30 cellular contexts compared by ENCODE assay signal in the genomic region with DNA sequence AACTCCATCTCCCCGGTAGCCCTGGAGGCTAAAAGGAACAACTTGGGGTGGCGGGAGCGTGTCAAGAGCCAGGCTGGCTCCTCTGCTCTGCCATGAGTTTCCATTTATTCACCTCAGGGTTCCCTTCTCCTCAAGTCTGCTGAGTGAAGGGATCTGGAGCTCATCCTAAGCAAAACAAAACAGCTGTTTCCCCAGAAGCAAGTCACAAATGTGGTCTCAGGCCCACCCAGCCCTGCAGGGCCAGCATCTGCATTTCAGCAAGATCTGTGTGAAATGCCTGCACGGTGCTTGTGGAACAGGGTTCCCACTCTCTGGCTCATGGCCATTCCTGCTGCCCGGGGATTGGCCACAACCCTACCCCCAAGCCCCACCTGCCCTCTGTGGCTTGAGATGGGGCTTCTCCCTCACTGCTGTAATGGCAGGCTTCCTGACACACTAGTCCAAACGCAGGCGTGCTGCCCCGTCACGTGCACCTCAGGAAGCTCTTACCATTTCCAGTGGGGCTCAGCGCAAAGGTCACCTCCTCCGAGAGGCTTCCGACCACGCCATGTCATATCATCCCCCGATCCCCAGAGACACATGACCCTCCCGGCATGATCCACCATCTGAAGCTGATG. TPM values are rescaled to one million over a fixed set of nuclear protein-coding genes. Genes with fewer than 3 reads are reported as not detected.
"Had no signal": no experiment of that assay in that cellular context is flagged by ENCODE, and none has a peak within 500 bp of the region (broad histone marks: within the 10 kb centered on the region; RNA-seq: fewer than 3 reads in every experiment).

No MANE protein-coding gene starts in this region.

- DNase-seq: activated CD4-positive, alpha-beta T cell treated with anti-CD3 and anti-CD28 coated beads for 48 hours; activated CD4-positive, alpha-beta T cell treated with anti-CD3 and anti-CD28 coated beads, Interleukin-2, amount 50 U/mL, for 4 hours; activated CD4-positive, CD25-positive, alpha-beta regulatory T cell treated with anti-CD3 and anti-CD28 coated beads, Interleukin-2, amount 50 U/mL, for 72 hours; activated CD8-positive, alpha-beta memory T cell treated with anti-CD3 and anti-CD28 coated beads, Interleukin-2, amount 50 U/mL, for 48 hours; activated CD8-positive, alpha-beta T cell treated with anti-CD3 and anti-CD28 coated beads, Interleukin-2, amount 10 ng/mL, durations not matched to agents 7 days and 5 days; activated naive CD4-positive, alpha-beta T cell treated with anti-CD3 and anti-CD28 coated beads, Interleukin-2, amount 50 U/mL, for 16 hours; activated T-cell treated with anti-CD3 and anti-CD28 coated beads, Interleukin-2, amount 50 U/mL, for 1 hour; body of pancreas; Karpas-422; MM.1S; NCI-H1105; NCI-H1436 treated with DMSO at 0.1 percent for 48 hours; NCI-H187 treated with DMSO at 0.1 percent for 48 hours; NCI-H2081 treated with DMSO at 0.1 percent for 48 hours; NCI-H226; NCI-H774; RPMI8226; SW 1271; T-helper 9 cell had no signal

- H3K27ac ChIP-seq: body of pancreas, SJSA1 had no signal

- H3K4me3 Mint-ChIP-seq: activated CD8-positive, alpha-beta T cell treated with anti-CD3 and anti-CD28 coated beads, Interleukin-2, amount 10 ng/mL, durations not matched to agents 7 days and 5 days; T-helper 1 cell treated with Interleukin-12 subunit alpha and Interleukin-12 subunit beta and Interleukin-4 antibody, amounts not matched to agents 30 μg/mL and 1 μg/mL, for 36 hours; WTC11 had no signal

- H3K36me3 ChIP-seq: SJSA1 had no signal

- H3K27me3 ChIP-seq: body of pancreas had no signal

- H3K4me1 ChIP-seq: body of pancreas, SJSA1 had no signal

- H3K27ac Mint-ChIP-seq: activated CD8-positive, alpha-beta T cell treated with anti-CD3 and anti-CD28 coated beads, Interleukin-2, amount 10 ng/mL, durations not matched to agents 7 days and 5 days; T-helper 1 cell treated with Interleukin-12 subunit alpha and Interleukin-12 subunit beta and Interleukin-4 antibody, amounts not matched to agents 30 μg/mL and 1 μg/mL, for 36 hours; WTC11 had no signal

- H3K4me3 ChIP-seq: body of pancreas, K562, SJSA1 had no signal

- ATAC-seq: activated CD8-positive, alpha-beta T cell treated with anti-CD3 and anti-CD28 coated beads, Interleukin-2, amount 10 ng/mL, durations not matched to agents 7 days and 5 days; body of pancreas; K562; Panc1; Right ventricle myocardium inferior; SK-N-SH treated with all-trans-retinoic acid at 6 μM for 48 hours; WTC11 had no signal

- H3K9me3 ChIP-seq: body of pancreas had no signal

RNA-seq across cellular contexts. Expression of a gene that starts 2.3 kb away (rescaled TPM):
- total RNA-seq: activated CD8-positive, alpha-beta T cell treated with anti-CD3 and anti-CD28 coated beads, Interleukin-2, amount 10 ng/mL, durations not matched to agents 7 days and 5 days; aorta; body of pancreas; bronchial epithelial cell; K562; NCI-H460; OCI-LY7; SJSA1; WTC11 had no signal
- polyA plus RNA-seq: aorta had no signal
